Comparison of ENCODE assay signal across 14 cellular contexts in genomic region chr17:65707780-65708179, GRCh38.
DNase-seq lines count a peak whose midpoint lies in the region; ATAC-seq and TF ChIP-seq lines count a peak whose summit lies in the region.
"Had no signal": no experiment of that assay in that cellular context is flagged by ENCODE, and none has a peak within 500 bp of the region (broad histone marks: within the 10 kb centered on the region; RNA-seq: fewer than 3 reads in every experiment).

No MANE protein-coding gene starts in this region.

- H3K9me3 Mint-ChIP-seq in osteocyte (ENCODE audit: unreplicated experiment) = no peaks in the 10 kb centered on the region
- H3K9me3 Mint-ChIP-seq: CD8-positive, alpha-beta memory T cell; HFFc6 had no signal

- H3K27ac ChIP-seq in parathyroid adenoma (no peak overlapping the region), gastrocnemius medialis (no peak overlapping the region)
- H3K27ac ChIP-seq: HL-60 had no signal

- DNase-seq in astrocyte of the spinal cord (ENCODE audit: low read depth, low spot score) (peak; percentile 35), fibroblast of villous mesenchyme (ENCODE audit: low read depth) (peak; percentile 31), gastrocnemius medialis (no peak), osteocyte (ENCODE audit: extremely low spot score, unreplicated experiment) (no peak)
- DNase-seq: Caco-2; CD8-positive, alpha-beta memory T cell; DND-41; GDM1; HFFc6 had no signal

- peak overlapping the region; percentile 2 for H3K4me2 ChIP-seq in parathyroid adenoma (ENCODE audit: low read length)

- H3K4me3 Mint-ChIP-seq in osteocyte (ENCODE audit: unreplicated experiment) = no peak overlapping the region
- H3K4me3 Mint-ChIP-seq: CD14-positive monocyte; CD8-positive, alpha-beta memory T cell; HFFc6 had no signal

- no peak overlapping the region for H2AFZ ChIP-seq in parathyroid adenoma

- H3K27ac Mint-ChIP-seq in osteocyte (ENCODE audit: unreplicated experiment) = no peak overlapping the region
- H3K27ac Mint-ChIP-seq: CD14-positive monocyte; CD8-positive, alpha-beta memory T cell; HFFc6 had no signal

- no peaks in the 10 kb centered on the region for H3K9me3 ChIP-seq in parathyroid adenoma (ENCODE audit: control insufficient read depth, low read length)
- no peaks in the 10 kb centered on the region for H3K9me3 ChIP-seq in gastrocnemius medialis
- H3K9me3 ChIP-seq: Caco-2, HAP-1 had no signal

- no peaks in the 10 kb centered on the region for H3K79me2 ChIP-seq in parathyroid adenoma

- H3K4me1 Mint-ChIP-seq in osteocyte (ENCODE audit: unreplicated experiment) = peaks cover 3% of the 10 kb centered on the region
- H3K4me1 Mint-ChIP-seq: CD14-positive monocyte had no signal

- in situ Hi-C loops in astrocyte of the spinal cord (cut with HindIII; ENCODE audit: low sequenced_read_pairs) (no loop called here), gastrocnemius medialis (cut with MboI; ENCODE audit: low sequenced_read_pairs in 4 of 4) (loop anchor here in 1 of 4 donors (25.0 kb wide), 1 partner anchor 105 kb away; no protein-coding TSS in a partner anchor)

- no peaks in the 10 kb centered on the region for H3K27me3 ChIP-seq in parathyroid adenoma (ENCODE audit: control insufficient read depth, insufficient read depth, low read length)
- H3K27me3 ChIP-seq in gastrocnemius medialis = no peaks in the 10 kb centered on the region

- H3K36me3 ChIP-seq in parathyroid adenoma (ENCODE audit: control insufficient read depth, insufficient read depth, low read length) (no peaks in the 10 kb centered on the region), gastrocnemius medialis (no peaks in the 10 kb centered on the region)
- H3K36me3 ChIP-seq: HAP-1 had no signal

- H3K36me3 Mint-ChIP-seq in osteocyte (ENCODE audit: unreplicated experiment) = no peaks in the 10 kb centered on the region
- H3K36me3 Mint-ChIP-seq: CD14-positive monocyte; CD8-positive, alpha-beta memory T cell had no signal

- intact Hi-C loops in gastrocnemius medialis (cut with DNase I; ENCODE audit: low total_unique reads) = no loop called here

- TF ChIP-seq POLR2A in gastrocnemius medialis (IDR thresholded peaks at IDR 0.05) = no peak

- peaks cover 13% of the 10 kb centered on the region for H3K4me1 ChIP-seq in parathyroid adenoma
- H3K4me1 ChIP-seq in gastrocnemius medialis = no peaks in the 10 kb centered on the region
- H3K4me1 ChIP-seq: HAP-1 had no signal

- H3K9ac ChIP-seq in parathyroid adenoma = no peak overlapping the region

- no peaks in the 10 kb centered on the region for H3K27me3 Mint-ChIP-seq in osteocyte (ENCODE audit: unreplicated experiment)

- ATAC-seq in gastrocnemius medialis (no peak), HG02571 (IDR thresholded peaks at IDR 0.05; ENCODE audit: unreplicated experiment) (no peak)

- TF ChIP-seq CTCF in astrocyte of the spinal cord (IDR thresholded peaks at IDR 0.05; ENCODE audit: low read depth, low read length) (no peak), fibroblast of villous mesenchyme (IDR thresholded peaks at IDR 0.05; ENCODE audit: insufficient read depth, low read depth, low read length) (no peak), parathyroid adenoma (IDR thresholded peaks at IDR 0.05) (no peak), gastrocnemius medialis (IDR thresholded peaks at IDR 0.05 in 4 of 5, conservative IDR thresholded peaks at IDR 0.05 in 1 of 5) (no peak), osteocyte (IDR thresholded peaks at IDR 0.05) (no peak)

- no peak overlapping the region for H3K4me3 ChIP-seq in astrocyte of the spinal cord (ENCODE audit: low read depth, low read length)
- no peak overlapping the region for H3K4me3 ChIP-seq in fibroblast of villous mesenchyme (ENCODE audit: low read depth, low read length)
- no peak overlapping the region for H3K4me3 ChIP-seq in parathyroid adenoma (ENCODE audit: low read depth, low read length)
- no peak overlapping the region for H3K4me3 ChIP-seq in gastrocnemius medialis
- H3K4me3 ChIP-seq: HAP-1 had no signal

Comparison
In these comparisons a context has a peak if more than half of its experiments do, and no peak if none do; other contexts are left out.
1. DNase-seq: peak in astrocyte of the spinal cord (single experiment) and fibroblast of villous mesenchyme (single experiment); none in gastrocnemius medialis (0 of 2) and osteocyte (single experiment).